Comparison of ENCODE assay signal across 10 cellular contexts in the genomic region with DNA sequence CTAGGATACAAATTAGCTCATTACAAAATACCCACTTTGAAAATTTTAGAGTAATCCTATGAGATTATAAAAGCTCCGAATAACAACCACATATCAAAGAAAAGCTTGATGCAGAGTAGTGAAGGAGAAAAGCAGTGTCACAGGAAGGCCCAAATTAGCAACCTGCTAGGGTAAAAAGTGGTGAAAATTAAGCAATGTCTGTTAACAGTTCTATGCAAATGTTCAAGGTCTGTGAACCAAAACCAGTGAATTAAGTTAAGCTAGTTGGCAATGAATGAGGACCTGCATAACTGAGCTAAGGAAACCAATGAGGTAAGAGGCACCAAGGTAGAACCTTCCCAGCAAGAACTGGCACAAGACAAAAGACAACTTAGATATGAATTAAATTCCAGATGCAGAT. TPM values are rescaled to one million over a fixed set of nuclear protein-coding genes. Genes with fewer than 3 reads are reported as not detected.
A peak's percentile ranks its signal among the peaks of the same experiment; 100 is the strongest.
DNase-seq lines count a peak whose midpoint lies in the region; ATAC-seq lines count a peak whose summit lies in the region.
"Had no signal": no experiment of that assay in that cellular context is flagged by ENCODE, and none has a peak within 500 bp of the region (broad histone marks: within the 10 kb centered on the region; RNA-seq: fewer than 3 reads in every experiment).

No MANE protein-coding gene starts in this region.

- no peak overlapping the region for H2BK12ac ChIP-seq in mesenchymal stem cell (ENCODE audit: low read length in 2 of 2)

- H2AK5ac ChIP-seq in mesenchymal stem cell (ENCODE audit: low read length, severe bottlenecking) = no peak overlapping the region

- no peak overlapping the region for H4K8ac ChIP-seq in mesenchymal stem cell (ENCODE audit: low read length)

- H3K4me3 ChIP-seq in HUES64 (ENCODE audit: low read length) (no peak overlapping the region), mesenchymal stem cell (ENCODE audit: insufficient read depth in 1 of 2, low read depth in 1 of 2, low read length in 2 of 2) (no peak overlapping the region)
- H3K4me3 ChIP-seq: uterus had no signal

- H3K36me3 ChIP-seq in HUES64 (ENCODE audit: insufficient read depth, low read length) (no peaks in the 10 kb centered on the region), mesenchymal stem cell (ENCODE audit: control insufficient read depth in 1 of 2, insufficient read depth in 2 of 2, low read depth in 1 of 2, low read length in 2 of 2) (peaks cover 0 to 3% of the 10 kb centered on the region in 2 experiments)
- H3K36me3 ChIP-seq: uterus had no signal

- H3K27ac ChIP-seq in HUES64 (ENCODE audit: low read depth, low read length) = peak overlapping the region; percentile 56; the same call in 1 of the 2 replicates
- H3K27ac ChIP-seq in mesenchymal stem cell (ENCODE audit: low read length, poor library complexity, severe bottlenecking) = no peak overlapping the region
- H3K27ac ChIP-seq: uterus had no signal

- H3K18ac ChIP-seq in mesenchymal stem cell (ENCODE audit: low read depth in 1 of 2, low read length in 2 of 2) = no peak overlapping the region

- peak; percentile 20 for DNase-seq in kidney tubule cell (ENCODE audit: low spot score)
- DNase-seq in activated CD8-positive, alpha-beta memory T cell treated with anti-CD3 and anti-CD28 coated beads, Interleukin-2, amount 10 ng/mL, durations not matched to agents 7 days and 5 days = no peak
- DNase-seq in mesenchymal stem cell = no peak
- DNase-seq in activated CD4-positive, alpha-beta T cell treated with anti-CD3 and anti-CD28 coated beads, Interleukin-2, amount 50 U/mL, for 4 hours = no peak
- no peak for DNase-seq in activated CD4-positive, CD25-positive, alpha-beta regulatory T cell (lab: John Stamatoyannopoulos, UW)
- DNase-seq: amniotic stem cell, uterus had no signal

- CTCF ChIA-PET in activated CD8-positive, alpha-beta memory T cell treated with anti-CD3 and anti-CD28 coated beads, Interleukin-2, amount 10 ng/mL, durations not matched to agents 7 days and 5 days (lab: Charles Lee) = interaction anchor here (1.3 kb wide), 1 partner anchor 29 kb away, joined by 3 read pairs; a partner anchor contains a TSS

- H3K27me3 ChIP-seq in HUES64 (ENCODE audit: insufficient read depth, low read length) = no peaks in the 10 kb centered on the region
- H3K27me3 ChIP-seq in mesenchymal stem cell (ENCODE audit: control insufficient read depth in 1 of 2, insufficient read depth in 1 of 2, low read length in 2 of 2) = no peaks in the 10 kb centered on the region
- H3K27me3 ChIP-seq: uterus had no signal

- no peak overlapping the region for H3K14ac ChIP-seq in mesenchymal stem cell (ENCODE audit: low read length in 2 of 2)

- WGBS in HUES64 = no CpG with 5 or more reads among the region's 1 CpG
- no CpG with 5 or more reads among the region's 1 CpG for WGBS in mesenchymal stem cell

- no peak overlapping the region for H2BK15ac ChIP-seq in mesenchymal stem cell (ENCODE audit: low read depth, poor library complexity, severe bottlenecking)

- H3K4me1 ChIP-seq in HUES64 (ENCODE audit: insufficient read depth, low read length) = peaks cover 21% of the 10 kb centered on the region
- peaks cover 15% of the 10 kb centered on the region for H3K4me1 ChIP-seq in mesenchymal stem cell (ENCODE audit: control insufficient read depth, insufficient read depth, low read depth, low read length)
- H3K4me1 ChIP-seq: uterus had no signal

- no peak overlapping the region for H3K4ac ChIP-seq in mesenchymal stem cell (ENCODE audit: low read depth in 1 of 2, low read length in 2 of 2)

- no peak overlapping the region for H2BK5ac ChIP-seq in mesenchymal stem cell (ENCODE audit: low read depth, low read length, poor library complexity, severe bottlenecking)

- no peak overlapping the region for H4K91ac ChIP-seq in mesenchymal stem cell (ENCODE audit: low read length)

- no peaks in the 10 kb centered on the region for H3K36me3 Mint-ChIP-seq in activated CD8-positive, alpha-beta memory T cell treated with anti-CD3 and anti-CD28 coated beads, Interleukin-2, amount 10 ng/mL, durations not matched to agents 7 days and 5 days

- ATAC-seq in GM18511 (IDR thresholded peaks at IDR 0.05; ENCODE audit: unreplicated experiment) (peak; percentile 98), GM21825 (IDR thresholded peaks at IDR 0.05; ENCODE audit: unreplicated experiment) (peak; percentile 84)
- no peak for ATAC-seq in activated CD8-positive, alpha-beta memory T cell treated with anti-CD3 and anti-CD28 coated beads, Interleukin-2, amount 10 ng/mL, durations not matched to agents 7 days and 5 days

- no peaks in the 10 kb centered on the region for H3K27me3 Mint-ChIP-seq in activated CD8-positive, alpha-beta memory T cell treated with anti-CD3 and anti-CD28 coated beads, Interleukin-2, amount 10 ng/mL, durations not matched to agents 7 days and 5 days

- no peaks in the 10 kb centered on the region for H3K9me3 Mint-ChIP-seq in activated CD8-positive, alpha-beta memory T cell treated with anti-CD3 and anti-CD28 coated beads, Interleukin-2, amount 10 ng/mL, durations not matched to agents 7 days and 5 days (ENCODE audit: low read depth)

- H3K9me3 ChIP-seq in HUES64 (ENCODE audit: insufficient read depth, low read depth, low read length) = no peaks in the 10 kb centered on the region
- H3K9me3 ChIP-seq in mesenchymal stem cell (ENCODE audit: control insufficient read depth, low read length) = no peaks in the 10 kb centered on the region
- H3K9me3 ChIP-seq: uterus had no signal

- H3K4me3 Mint-ChIP-seq in activated CD8-positive, alpha-beta memory T cell treated with anti-CD3 and anti-CD28 coated beads, Interleukin-2, amount 10 ng/mL, durations not matched to agents 7 days and 5 days = no peak overlapping the region

- no peak overlapping the region for H2AFZ ChIP-seq in mesenchymal stem cell (ENCODE audit: low read depth, low read length)

- H3K23ac ChIP-seq in mesenchymal stem cell (ENCODE audit: low read length in 2 of 2) = no peak overlapping the region

- no peak overlapping the region for H3K4me2 ChIP-seq in mesenchymal stem cell (ENCODE audit: low read length, poor library complexity, severe bottlenecking)

- H2BK120ac ChIP-seq in mesenchymal stem cell (ENCODE audit: low read depth, low read length) = no peak overlapping the region

- H3K9ac ChIP-seq in HUES64 (ENCODE audit: low read depth, low read length) (no peak overlapping the region), mesenchymal stem cell (ENCODE audit: low read length) (no peak overlapping the region)

- H3K27ac Mint-ChIP-seq in activated CD8-positive, alpha-beta memory T cell treated with anti-CD3 and anti-CD28 coated beads, Interleukin-2, amount 10 ng/mL, durations not matched to agents 7 days and 5 days = no peak overlapping the region

- peaks cover 24% of the 10 kb centered on the region for H3K79me1 ChIP-seq in mesenchymal stem cell (replicated peaks; ENCODE audit: low read length, poor library complexity, severe bottlenecking)

- no peaks in the 10 kb centered on the region for H3K4me1 Mint-ChIP-seq in activated CD8-positive, alpha-beta memory T cell treated with anti-CD3 and anti-CD28 coated beads, Interleukin-2, amount 10 ng/mL, durations not matched to agents 7 days and 5 days

RNA-seq across cellular contexts. Expression of a gene that starts 29.6 kb away (rescaled TPM):
- polyA plus RNA-seq in HUES64 (2013, experiment 1 of 2) = 6.6 TPM
- 6.0 TPM for polyA plus RNA-seq in HUES64 (2013, experiment 2 of 2)
- 10 to 100 TPM; 15.7 to 19.2 TPM for total RNA-seq in activated CD8-positive, alpha-beta memory T cell treated with anti-CD3 and anti-CD28 coated beads, Interleukin-2, amount 10 ng/mL, durations not matched to agents 7 days and 5 days
- polyA plus RNA-seq in mesenchymal stem cell (2013, experiment 1 of 2) = 3.5 TPM
- polyA plus RNA-seq in mesenchymal stem cell (2013, experiment 2 of 2) = 3.2 TPM
